ENCODE assay signal across 11 cellular contexts in the genomic region with DNA sequence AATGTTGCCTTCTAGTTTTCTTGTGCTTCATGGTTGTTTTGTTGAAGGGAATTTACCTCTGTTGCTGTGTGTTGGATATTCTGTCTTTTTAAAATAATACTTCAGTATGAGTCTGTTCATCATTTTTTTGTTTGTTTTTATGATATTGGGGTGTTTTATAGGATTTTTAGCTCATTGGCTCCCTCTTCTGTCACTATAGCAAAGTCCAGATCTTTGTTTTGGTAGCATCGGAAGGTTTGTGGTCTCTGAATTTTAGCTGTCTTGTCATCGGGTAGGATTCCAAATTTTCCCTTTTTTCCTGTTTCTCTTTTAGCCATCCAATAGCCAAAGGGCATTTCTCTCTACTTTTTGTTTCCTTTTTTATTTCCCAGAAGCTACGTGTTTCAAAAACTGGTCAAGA.
DNase-seq lines count a peak whose midpoint lies in the region; ATAC-seq and TF ChIP-seq lines count a peak whose summit lies in the region.
"Had no signal": no experiment of that assay in that cellular context is flagged by ENCODE, and none has a peak within 500 bp of the region (broad histone marks: within the 10 kb centered on the region; RNA-seq: fewer than 3 reads in every experiment).

No MANE protein-coding gene starts in this region.

- in situ Hi-C loops in gastrocnemius medialis (cut with MboI; ENCODE audit: low sequenced_read_pairs in 4 of 4) = no loop called here

- H3K9ac ChIP-seq in OCI-LY3 (ENCODE audit: low read length) = no peak overlapping the region

- H3K79me2 ChIP-seq in OCI-LY3 (ENCODE audit: low read length) = no peaks in the 10 kb centered on the region

- no peak for TF ChIP-seq POLR2A in gastrocnemius medialis (IDR thresholded peaks at IDR 0.05)

- H3K4me3 Mint-ChIP-seq in endothelial cell (ENCODE audit: unreplicated experiment) = no peak overlapping the region
- no peak overlapping the region for H3K4me3 Mint-ChIP-seq in effector memory CD8-positive, alpha-beta T cell

- no peak overlapping the region for H3K27ac ChIP-seq in left ventricle myocardium inferior (replicated peaks)
- H3K27ac ChIP-seq in right atrium auricular region = no peak overlapping the region
- H3K27ac ChIP-seq in OCI-LY3 (ENCODE audit: low read length) = no peak overlapping the region
- no peak overlapping the region for H3K27ac ChIP-seq in gastrocnemius medialis

- intact Hi-C loops in left ventricle myocardium inferior (cut with micrococcal nuclease) = no loop called here
- intact Hi-C loops in gastrocnemius medialis (cut with DNase I; ENCODE audit: low total_unique reads) = no loop called here

- H3K36me3 ChIP-seq in left ventricle myocardium inferior (peaks cover 18% of the 10 kb centered on the region), right atrium auricular region (no peaks in the 10 kb centered on the region), OCI-LY3 (replicated peaks; ENCODE audit: low read depth, low read length) (peaks cover 8% of the 10 kb centered on the region), gastrocnemius medialis (peaks cover 0 to under 1% of the 10 kb centered on the region in 2 donors)
- H3K36me3 ChIP-seq: MG63 had no signal

- H3K27me3 Mint-ChIP-seq in endothelial cell (ENCODE audit: unreplicated experiment) = no peaks in the 10 kb centered on the region
- no peaks in the 10 kb centered on the region for H3K27me3 Mint-ChIP-seq in effector memory CD8-positive, alpha-beta T cell

- 0 out of 2 replicates have a peak, but pooled peaks cover 3% of the 10 kb centered on the region for H4K20me1 ChIP-seq in OCI-LY3 (ENCODE audit: insufficient read depth, low read length)

- H3K9me3 Mint-ChIP-seq in endothelial cell (ENCODE audit: unreplicated experiment) = peaks cover 6% of the 10 kb centered on the region
- H3K9me3 Mint-ChIP-seq in effector memory CD8-positive, alpha-beta T cell = peaks cover 11 to 33% of the 10 kb centered on the region in 2 donors

- ATAC-seq in gastrocnemius medialis = no peak
- ATAC-seq in effector memory CD8-positive, alpha-beta T cell (replicated peaks) = no peak

- no peaks in the 10 kb centered on the region for H3K27me3 ChIP-seq in left ventricle myocardium inferior (ENCODE audit: low read depth)
- no peaks in the 10 kb centered on the region for H3K27me3 ChIP-seq in right atrium auricular region
- H3K27me3 ChIP-seq in OCI-LY3 (ENCODE audit: low read depth, low read length) = no peaks in the 10 kb centered on the region
- no peaks in the 10 kb centered on the region for H3K27me3 ChIP-seq in gastrocnemius medialis
- H3K27me3 ChIP-seq: MG63 had no signal

- H3K4me1 ChIP-seq in left ventricle myocardium inferior = peaks cover 17% of the 10 kb centered on the region
- peaks cover 0 to 13% of the 10 kb centered on the region in 2 donors for H3K4me1 ChIP-seq in right atrium auricular region
- peaks cover 3% of the 10 kb centered on the region for H3K4me1 ChIP-seq in OCI-LY3 (ENCODE audit: low read length)
- H3K4me1 ChIP-seq in gastrocnemius medialis = peaks cover 12 to 19% of the 10 kb centered on the region in 2 donors

- H3K4me2 ChIP-seq in OCI-LY3 (ENCODE audit: low read length) = no peak overlapping the region

- H3K4me3 ChIP-seq in left ventricle myocardium inferior (no peak overlapping the region), right atrium auricular region (no peak overlapping the region), OCI-LY3 (ENCODE audit: low read length) (no peak overlapping the region), gastrocnemius medialis (no peak overlapping the region)
- H3K4me3 ChIP-seq: MG63 had no signal

- H2AFZ ChIP-seq in OCI-LY3 (ENCODE audit: low read depth, low read length) = no peak overlapping the region

- no peaks in the 10 kb centered on the region for H3K4me1 Mint-ChIP-seq in endothelial cell (ENCODE audit: unreplicated experiment)
- H3K4me1 Mint-ChIP-seq in effector memory CD8-positive, alpha-beta T cell (ENCODE audit: low read depth in 2 of 2) = peaks cover 7 to 18% of the 10 kb centered on the region in 2 donors

- DNase-seq in left ventricle myocardium inferior = no peak
- no peak for DNase-seq in right atrium auricular region (ENCODE audit: low spot score)
- no peak for DNase-seq in endothelial cell (ENCODE audit: low spot score)
- no peak for DNase-seq in gastrocnemius medialis
- DNase-seq in HuH-7 (ENCODE audit: low spot score) = no peak
- no peak for DNase-seq in effector memory CD8-positive, alpha-beta T cell
- DNase-seq in activated CD8-positive, alpha-beta memory T cell treated with anti-CD3 and anti-CD28 coated beads for 24 hours = no peak
- DNase-seq: amygdala; MG63; stimulated activated CD4-positive, alpha-beta T cell treated with anti-CD3 and anti-CD28 coated beads, Interleukin-4, amount 100 ng/mL, for 24 hours had no signal

- H3K36me3 Mint-ChIP-seq in endothelial cell (ENCODE audit: low read depth, unreplicated experiment) = peaks cover 13% of the 10 kb centered on the region
- peaks cover 10% of the 10 kb centered on the region for H3K36me3 Mint-ChIP-seq in effector memory CD8-positive, alpha-beta T cell (ENCODE audit: insufficient read depth)

- H3K9me3 ChIP-seq in left ventricle myocardium inferior (replicated peaks) = peaks cover 37% of the 10 kb centered on the region
- H3K9me3 ChIP-seq in right atrium auricular region = peaks cover 0 to 24% of the 10 kb centered on the region in 2 donors
- H3K9me3 ChIP-seq in OCI-LY3 (ENCODE audit: insufficient read depth, low read length) = 0 out of 2 replicates have a peak, but pooled peaks cover 3% of the 10 kb centered on the region
- peaks cover 5 to 17% (median 7%) of the 10 kb centered on the region in 3 donors for H3K9me3 ChIP-seq in gastrocnemius medialis

- H3K27ac Mint-ChIP-seq in endothelial cell (ENCODE audit: unreplicated experiment) = no peak overlapping the region
- no peak overlapping the region for H3K27ac Mint-ChIP-seq in effector memory CD8-positive, alpha-beta T cell

- peak; percentile 54 for TF ChIP-seq CTCF in left ventricle myocardium inferior (IDR thresholded peaks at IDR 0.05; ENCODE audit: borderline replicate concordance)
- peak in 1 of 2 donors; percentile 51 for TF ChIP-seq CTCF in right atrium auricular region (IDR thresholded peaks at IDR 0.05)
- peak; percentile 53 for TF ChIP-seq CTCF in OCI-LY3 (IDR thresholded peaks at IDR 0.05; ENCODE audit: low read depth, low read length)
- TF ChIP-seq CTCF in endothelial cell (IDR thresholded peaks at IDR 0.05; ENCODE audit: unreplicated experiment) = peak; percentile 38
- peak in 2 of 5 experiments; percentile 9 to 29 for TF ChIP-seq CTCF in gastrocnemius medialis (IDR thresholded peaks at IDR 0.05 in 4 of 5, conservative IDR thresholded peaks at IDR 0.05 in 1 of 5)
